Comparison of ENCODE assay signal across 13 cellular contexts in genomic region chr12:87801860-87802720, GRCh38.
DNase-seq lines count a peak whose midpoint lies in the region; ATAC-seq lines count a peak whose summit lies in the region.
"Had no signal": no experiment of that assay in that cellular context is flagged by ENCODE, and none has a peak within 500 bp of the region (broad histone marks: within the 10 kb centered on the region; RNA-seq: fewer than 3 reads in every experiment).

No MANE protein-coding gene starts in this region.

- DNase-seq in EL, result peak; percentile 63
- DNase-seq in RPMI8226, result peak; percentile 66
- DNase-seq in kidney glomerular epithelial cell (lab: John Stamatoyannopoulos, UW), result peak; percentile 72
- DNase-seq in GM19238 (ENCODE audit: insufficient read length, low spot score), result no peak
- no peak for DNase-seq in stimulated activated CD4-positive, alpha-beta T cell treated with anti-CD3 and anti-CD28 coated beads, Interleukin-12 subunit alpha, Interleukin-12 subunit beta, amount 100 ng/mL, for 4 hours
- no peak for DNase-seq in ureter (ENCODE audit: low spot score)
- DNase-seq: activated CD4-positive, CD25-positive, alpha-beta regulatory T cell treated with anti-CD3 and anti-CD28 coated beads, Interleukin-2, amount 50 U/mL, for 72 hours; effector memory CD4-positive, alpha-beta T cell; GF-D8; NCI-H187; SHP77 had no signal

- peak; percentile 49 for ATAC-seq in HG03159 (IDR thresholded peaks at IDR 0.05; ENCODE audit: unreplicated experiment)
- ATAC-seq in HG03097 (IDR thresholded peaks at IDR 0.05; ENCODE audit: low FRiP score, unreplicated experiment), result no peak

Comparison
In these comparisons a context has a peak if more than half of its experiments do, and no peak if none do; other contexts are left out.
1. DNase-seq: peak in EL (single experiment), RPMI8226 (single experiment) and kidney glomerular epithelial cell (single experiment); none in GM19238 (single experiment), stimulated activated CD4-positive, alpha-beta T cell treated with anti-CD3 and anti-CD28 coated beads, Interleukin-12 subunit alpha, Interleukin-12 subunit beta, amount 100 ng/mL, for 4 hours (single experiment) and ureter (single experiment).